15 cellular contexts compared by ENCODE assay signal in the genomic region with DNA sequence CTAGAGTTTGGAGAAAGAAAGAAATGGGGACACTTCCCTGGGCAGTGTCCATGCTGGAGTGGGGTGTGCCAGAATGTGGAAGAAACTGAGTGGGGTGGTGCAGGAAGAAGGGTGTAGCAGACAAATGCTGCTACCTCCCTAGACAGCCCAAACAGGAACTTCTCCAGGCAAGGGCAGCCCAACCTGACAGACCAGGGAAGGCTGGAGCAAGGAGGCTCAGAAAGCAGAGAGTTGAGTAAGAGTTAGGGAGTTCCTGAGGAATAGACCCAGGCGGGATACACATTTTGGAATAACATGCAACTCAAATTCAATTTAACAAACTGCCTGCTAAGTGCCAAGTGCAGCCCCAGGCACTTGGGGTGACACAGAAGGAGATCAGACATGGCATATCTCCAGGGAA. TPM values are rescaled to one million over a fixed set of nuclear protein-coding genes. Genes with fewer than 3 reads are reported as not detected.
DNase-seq lines count a peak whose midpoint lies in the region; ATAC-seq and TF ChIP-seq lines count a peak whose summit lies in the region.
"Had no signal": no experiment of that assay in that cellular context is flagged by ENCODE, and none has a peak within 500 bp of the region (broad histone marks: within the 10 kb centered on the region; RNA-seq: fewer than 3 reads in every experiment).

No MANE protein-coding gene starts in this region.

- no peak overlapping the region for H3K9ac ChIP-seq in SK-N-SH

- TF ChIP-seq RAD21 in SK-N-SH (IDR thresholded peaks at IDR 0.05; ENCODE audit: low read length), result no peak

- peaks cover 8% of the 10 kb centered on the region for H3K27me3 Mint-ChIP-seq in mesothelial cell of epicardium (ENCODE audit: low read depth)

- no peak overlapping the region for H3K27ac ChIP-seq in SK-N-SH (ENCODE audit: low read depth in 2 of 2, low read length in 1 of 2)
- H3K27ac ChIP-seq in caudate nucleus (ENCODE audit: low read depth, low read length), result peak overlapping the region; percentile 90
- peak overlapping the region; percentile 82 to 97 (median 89) for H3K27ac ChIP-seq in tibial nerve

- CTCF ChIA-PET in SK-N-SH (lab: Yijun Ruan, JAX), result interaction anchor here (1.4 to 13.9 kb wide), 16 partner anchors 10 to 228 kb away, joined by 3 to 276 read pairs (median 12); no protein-coding TSS in a partner anchor

- peaks cover 14 to 36% of the 10 kb centered on the region in 2 experiments; a peak in 1 of 4 replicates for H3K4me1 ChIP-seq in SK-N-SH (ENCODE audit: control insufficient read depth in 1 of 2, insufficient read depth in 2 of 2, low read depth in 1 of 2, low read length in 1 of 2)
- H3K4me1 ChIP-seq in tibial nerve, result peaks cover 0 to 49% (median 28%) of the 10 kb centered on the region in 4 donors

- H3K27me3 ChIP-seq in SK-N-SH (ENCODE audit: insufficient read depth) (no peaks in the 10 kb centered on the region), tibial nerve (no peaks in the 10 kb centered on the region)
- H3K27me3 ChIP-seq: right lobe of liver had no signal

- 88% methylated on average over 1 of the region's 1 CpG for WGBS in SK-N-SH (ENCODE audit: low lambda C conversion rate)
- 58 to 68% methylated on average over 1 of the region's 1 CpG for WGBS in tibial nerve, 2 donors

- no peaks in the 10 kb centered on the region for H3K9me2 ChIP-seq in SK-N-SH

- no peaks in the 10 kb centered on the region for H3F3A ChIP-seq in SK-N-SH (replicated peaks; ENCODE audit: insufficient read depth)

- H3K4me3 ChIP-seq in SK-N-SH (ENCODE audit: low read depth in 2 of 2, low read length in 1 of 2) (no peak overlapping the region), tibial nerve (no peak overlapping the region)

- H3K36me3 ChIP-seq in SK-N-SH (replicated peaks in 1 of 2; ENCODE audit: control insufficient read depth in 1 of 2, insufficient read depth in 2 of 2, low read length in 1 of 2) (no peaks in the 10 kb centered on the region), tibial nerve (no peaks in the 10 kb centered on the region)
- H3K36me3 ChIP-seq: right lobe of liver had no signal

- POLR2A ChIA-PET in SK-N-SH (lab: Yijun Ruan, JAX), result interaction anchor here (0.6 to 2.3 kb wide), 3 partner anchors 33 to 767 kb away, joined by 3 to 15 read pairs (median 3); no protein-coding TSS in a partner anchor

- peak overlapping the region; percentile 63 for H3K4me3 Mint-ChIP-seq in mesothelial cell of epicardium

- no peak for TF ChIP-seq POLR2A in tibial nerve (IDR thresholded peaks at IDR 0.05)

- DNase-seq in SK-N-SH, result no peak
- no peak for DNase-seq in caudate nucleus (lab: John Stamatoyannopoulos, UW)
- DNase-seq in mesothelial cell of epicardium (ENCODE audit: low spot score in 2 of 2, unreplicated experiment in 2 of 2), result no peak
- no peak for DNase-seq in tibial nerve (ENCODE audit: low spot score in 2 of 2)
- DNase-seq in NCI-H1092 treated with DMSO at 0.1 percent for 48 hours (lab: John Stamatoyannopoulos, UW), result no peak
- DNase-seq: 8988T; activated naive CD4-positive, alpha-beta T cell treated with anti-CD3 and anti-CD28 coated beads, Interleukin-2, amount 10 ng/mL, durations not matched to agents 7 days and 5 days; foreskin fibroblast; immature natural killer cell; NCI-H1092; NCI-H446 treated with DMSO at 0.1 percent for 48 hours had no signal

- no peak for ATAC-seq in SK-N-SH treated with all-trans-retinoic acid at 6 μM for 48 hours
- no peak for ATAC-seq in GM19452 (IDR thresholded peaks at IDR 0.05; ENCODE audit: unreplicated experiment)
- no peak for ATAC-seq in HG02678 (IDR thresholded peaks at IDR 0.05; ENCODE audit: unreplicated experiment)
- ATAC-seq: right lobe of liver had no signal

- TF ChIP-seq EP300 in SK-N-SH (IDR thresholded peaks at IDR 0.05; ENCODE audit: borderline replicate concordance in 1 of 2, low read depth in 1 of 2, low read length in 1 of 2) (no peak), tibial nerve (IDR thresholded peaks at IDR 0.05) (no peak)

- no peak for TF ChIP-seq CTCF in SK-N-SH (IDR thresholded peaks at IDR 0.05)
- no peak for TF ChIP-seq CTCF in mesothelial cell of epicardium (IDR thresholded peaks at IDR 0.05; ENCODE audit: unreplicated experiment)
- TF ChIP-seq CTCF in tibial nerve (IDR thresholded peaks at IDR 0.05), result no peak

- no peaks in the 10 kb centered on the region for H3K9me3 ChIP-seq in SK-N-SH
- no peaks in the 10 kb centered on the region for H3K9me3 ChIP-seq in tibial nerve
- H3K9me3 ChIP-seq: right lobe of liver had no signal

- no peaks in the 10 kb centered on the region for H4K20me1 ChIP-seq in SK-N-SH (ENCODE audit: insufficient read depth)

- peak overlapping the region; percentile 97; the same call in 1 of the 2 replicates for H2AFZ ChIP-seq in SK-N-SH (ENCODE audit: low read depth)

- peaks cover 32% of the 10 kb centered on the region for H3K4me1 Mint-ChIP-seq in mesothelial cell of epicardium

- H3K9me3 Mint-ChIP-seq in mesothelial cell of epicardium, result peaks cover 11% of the 10 kb centered on the region
- H3K9me3 Mint-ChIP-seq: activated naive CD4-positive, alpha-beta T cell treated with anti-CD3 and anti-CD28 coated beads, Interleukin-2, amount 10 ng/mL, durations not matched to agents 7 days and 5 days; immature natural killer cell had no signal

- no peak overlapping the region for H3K27ac Mint-ChIP-seq in mesothelial cell of epicardium
- H3K27ac Mint-ChIP-seq: activated naive CD4-positive, alpha-beta T cell treated with anti-CD3 and anti-CD28 coated beads, Interleukin-2, amount 10 ng/mL, durations not matched to agents 7 days and 5 days had no signal

- H3K36me3 Mint-ChIP-seq in mesothelial cell of epicardium, result peaks cover 3% of the 10 kb centered on the region
- H3K36me3 Mint-ChIP-seq: activated naive CD4-positive, alpha-beta T cell treated with anti-CD3 and anti-CD28 coated beads, Interleukin-2, amount 10 ng/mL, durations not matched to agents 7 days and 5 days had no signal

- H3K4me2 ChIP-seq in SK-N-SH, result no peak overlapping the region

- H3K79me2 ChIP-seq in SK-N-SH (ENCODE audit: insufficient read depth), result peaks cover 19% of the 10 kb centered on the region; the same call in 1 of the 2 replicates

TF ChIP-seq in SK-N-SH, 30 proteins besides CTCF, POLR2A, EP300 and RAD21:
- TF ChIP-seq JUND (IDR thresholded peaks at IDR 0.05) (no peak), RFX5 (IDR thresholded peaks at IDR 0.05; ENCODE audit: low read length) (no peak), MXI1 (IDR thresholded peaks at IDR 0.05; ENCODE audit: low read depth, low read length) (no peak), NFIC (IDR thresholded peaks at IDR 0.05; ENCODE audit: borderline replicate concordance) (no peak)
- TF ChIP-seq, protein P1, sequence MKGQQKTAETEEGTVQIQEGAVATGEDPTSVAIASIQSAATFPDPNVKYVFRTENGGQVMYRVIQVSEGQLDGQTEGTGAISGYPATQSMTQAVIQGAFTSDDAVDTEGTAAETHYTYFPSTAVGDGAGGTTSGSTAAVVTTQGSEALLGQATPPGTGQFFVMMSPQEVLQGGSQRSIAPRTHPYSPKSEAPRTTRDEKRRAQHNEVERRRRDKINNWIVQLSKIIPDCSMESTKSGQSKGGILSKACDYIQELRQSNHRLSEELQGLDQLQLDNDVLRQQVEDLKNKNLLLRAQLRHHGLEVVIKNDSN (IDR thresholded peaks at IDR 0.05; ENCODE audit: borderline replicate concordance, low read depth), result no peak
- TF ChIP-seq, protein P2, sequence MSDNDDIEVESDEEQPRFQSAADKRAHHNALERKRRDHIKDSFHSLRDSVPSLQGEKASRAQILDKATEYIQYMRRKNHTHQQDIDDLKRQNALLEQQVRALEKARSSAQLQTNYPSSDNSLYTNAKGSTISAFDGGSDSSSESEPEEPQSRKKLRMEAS (IDR thresholded peaks at IDR 0.05; ENCODE audit: low read depth), result no peak

TF ChIP-seq in SK-N-SH treated with all-trans-retinoic acid at 6 μM for 48 hours, 23 proteins besides CTCF, POLR2A, EP300 and RAD21:
- TF ChIP-seq ZNF8 (CRISPR knock-in tag; IDR thresholded peaks at IDR 0.05) (no peak), TOX (CRISPR knock-in tag; IDR thresholded peaks at IDR 0.05; ENCODE audit: borderline replicate concordance) (no peak)
- TF ChIP-seq, protein P3, sequence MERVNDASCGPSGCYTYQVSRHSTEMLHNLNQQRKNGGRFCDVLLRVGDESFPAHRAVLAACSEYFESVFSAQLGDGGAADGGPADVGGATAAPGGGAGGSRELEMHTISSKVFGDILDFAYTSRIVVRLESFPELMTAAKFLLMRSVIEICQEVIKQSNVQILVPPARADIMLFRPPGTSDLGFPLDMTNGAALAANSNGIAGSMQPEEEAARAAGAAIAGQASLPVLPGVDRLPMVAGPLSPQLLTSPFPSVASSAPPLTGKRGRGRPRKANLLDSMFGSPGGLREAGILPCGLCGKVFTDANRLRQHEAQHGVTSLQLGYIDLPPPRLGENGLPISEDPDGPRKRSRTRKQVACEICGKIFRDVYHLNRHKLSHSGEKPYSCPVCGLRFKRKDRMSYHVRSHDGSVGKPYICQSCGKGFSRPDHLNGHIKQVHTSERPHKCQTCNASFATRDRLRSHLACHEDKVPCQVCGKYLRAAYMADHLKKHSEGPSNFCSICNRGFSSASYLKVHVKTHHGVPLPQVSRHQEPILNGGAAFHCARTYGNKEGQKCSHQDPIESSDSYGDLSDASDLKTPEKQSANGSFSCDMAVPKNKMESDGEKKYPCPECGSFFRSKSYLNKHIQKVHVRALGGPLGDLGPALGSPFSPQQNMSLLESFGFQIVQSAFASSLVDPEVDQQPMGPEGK (CRISPR knock-in tag; IDR thresholded peaks at IDR 0.05; ENCODE audit: borderline replicate concordance), result no peak

RNA-seq across cellular contexts. Expression of a gene that starts 1.0 kb away (rescaled TPM):
- polyA plus RNA-seq in SK-N-SH (2012; rRNA removed), result 6.0 and 6.6 TPM in 2 replicates
- polyA plus RNA-seq in SK-N-SH (2012; cell fraction: cytosol; rRNA removed), result 5.2 and 5.3 TPM in 2 replicates
- 31.2 and 36.7 TPM in 2 replicates for polyA plus RNA-seq in SK-N-SH (2012; cell fraction: nucleus; rRNA removed)
- total RNA-seq in mesothelial cell of epicardium (55.0 to 58.4 TPM (median 56.8 TPM) in 3 replicates), tibial nerve (100 to 1,000 TPM in 3 of 4 donors, 10 to 100 TPM in 1; 71.6 to 125 (median 104) TPM)

Comparison
In these comparisons a context has a peak if more than half of its experiments do, and no peak if none do; other contexts are left out.
1. H3K27ac ChIP-seq: peak in caudate nucleus (single experiment) and tibial nerve (4 of 4); none in SK-N-SH (0 of 2).